In the genomic region with DNA sequence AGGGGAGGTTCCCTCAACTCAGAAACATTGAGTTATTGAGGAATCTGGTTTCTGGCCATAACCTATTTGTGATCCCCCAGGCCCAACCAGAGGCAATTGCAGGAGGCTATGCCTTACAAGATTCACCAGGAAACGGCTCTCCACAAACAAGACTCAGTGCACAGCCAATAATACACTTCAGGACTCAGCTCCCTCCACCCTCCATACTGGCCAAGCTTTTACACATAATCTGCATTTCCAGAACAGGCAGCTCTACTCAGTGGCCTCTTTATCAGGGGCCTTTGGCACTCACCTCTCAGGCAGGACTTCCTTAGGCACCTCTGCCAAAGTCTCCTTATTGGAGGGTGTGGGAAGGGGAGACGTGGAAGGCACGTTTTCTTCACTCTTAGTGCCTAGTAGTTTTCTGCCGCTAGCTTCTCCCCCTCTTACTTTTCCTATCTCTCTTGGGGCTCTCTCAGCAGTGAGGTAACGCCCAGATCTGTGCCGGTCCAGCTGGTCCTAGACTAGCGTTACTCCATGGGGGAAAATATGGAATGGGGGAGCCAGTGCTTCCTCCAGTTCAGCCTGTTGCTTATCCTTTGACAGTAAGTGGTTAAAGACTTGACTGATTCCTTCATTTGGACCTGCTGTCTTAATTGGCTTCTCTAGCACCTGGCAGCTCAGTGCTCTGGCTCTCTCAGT, we compare ENCODE assay signal across 18 cellular contexts.
"Had no signal": no experiment of that assay in that cellular context is flagged by ENCODE, and none has a peak within 500 bp of the region (broad histone marks: within the 10 kb centered on the region; RNA-seq: fewer than 3 reads in every experiment).

No MANE protein-coding gene starts in this region.

- DNase-seq: dermis blood vessel endothelial cell; mesenchymal stem cell; midbrain; naive thymus-derived CD4-positive, alpha-beta T cell; right lobe of liver; small intestine; stimulated activated CD4-positive, alpha-beta T cell treated with anti-CD3 and anti-CD28 coated beads, Interleukin-12 subunit alpha, Interleukin-12 subunit beta, amount 100 ng/mL, for 4 hours; stimulated activated CD4-positive, alpha-beta T cell treated with anti-CD3 and anti-CD28 coated beads, Interleukin-1b, Interleukin-23, amount 100 ng/mL, for 48 hours; stimulated activated CD4-positive, alpha-beta T cell treated with anti-CD3 and anti-CD28 coated beads, Interleukin-4, amount 100 ng/mL, for 1 hour; stimulated activated CD8-positive, alpha-beta memory T cell treated with anti-CD3 and anti-CD28 coated beads, Interleukin-4, amount 100 ng/mL, for 48 hours; stimulated activated naive CD4-positive, alpha-beta T cell treated with Interleukin-2 at 50 U/mL for 16 hours; stomach; thyroid gland had no signal

- H3K4me2 ChIP-seq: neural progenitor cell had no signal

- H3K4me3 Mint-ChIP-seq: naive thymus-derived CD4-positive, alpha-beta T cell; nephron; neural progenitor cell had no signal

- H3K27me3 Mint-ChIP-seq: naive thymus-derived CD4-positive, alpha-beta T cell had no signal

- H3K9me3 ChIP-seq: prostate gland, right lobe of liver, stomach, thyroid gland, vagina had no signal

- H3K27ac ChIP-seq: coronary artery, neural progenitor cell, prostate gland, right lobe of liver, stomach, thyroid gland, vagina had no signal

- H3K36me3 Mint-ChIP-seq: naive thymus-derived CD4-positive, alpha-beta T cell; neural progenitor cell had no signal

- ATAC-seq: naive thymus-derived CD4-positive, alpha-beta T cell; right lobe of liver had no signal

- H3K36me3 ChIP-seq: neural progenitor cell, prostate gland, right lobe of liver, stomach, thyroid gland, vagina had no signal

- H3K4me1 ChIP-seq: neural progenitor cell, prostate gland, right lobe of liver, stomach, thyroid gland, vagina had no signal

- H3K27ac Mint-ChIP-seq: naive thymus-derived CD4-positive, alpha-beta T cell; nephron; neural progenitor cell had no signal

- H3K4me1 Mint-ChIP-seq: naive thymus-derived CD4-positive, alpha-beta T cell had no signal

- H2AFZ ChIP-seq: neural progenitor cell had no signal

- H3K4me3 ChIP-seq: coronary artery, neural progenitor cell, prostate gland, right lobe of liver, stomach, thyroid gland, vagina had no signal

- H3K9me3 Mint-ChIP-seq: nephron had no signal

- H3K27me3 ChIP-seq: neural progenitor cell, right lobe of liver, stomach, thyroid gland, vagina had no signal
